In the genomic region with DNA sequence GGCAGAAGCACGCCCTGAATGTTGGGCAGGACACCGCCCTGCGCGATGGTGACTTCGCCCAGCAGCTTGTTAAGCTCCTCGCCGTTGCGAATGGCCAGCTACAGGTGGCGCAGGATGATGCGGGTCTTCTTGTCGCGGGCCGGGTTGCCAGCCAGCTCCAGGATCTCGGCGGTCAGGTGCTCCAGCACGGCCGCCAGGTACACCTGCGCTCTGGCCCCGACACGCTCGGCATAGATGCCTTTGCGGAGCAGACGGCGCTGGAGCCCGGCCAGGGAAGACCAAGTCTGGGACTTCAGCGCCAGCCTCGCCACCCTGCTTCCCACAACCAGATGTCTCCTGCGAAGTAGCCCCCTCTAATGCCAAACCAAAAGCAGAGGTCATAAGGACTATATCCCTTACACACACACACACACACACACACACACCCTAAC, we compare ENCODE assay signal across 9 cellular contexts. TPM values are rescaled to one million over a fixed set of nuclear protein-coding genes. Genes with fewer than 3 reads are reported as not detected.
DNase-seq lines count a peak whose midpoint lies in the region; ATAC-seq and TF ChIP-seq lines count a peak whose summit lies in the region.
"Had no signal": no experiment of that assay in that cellular context is flagged by ENCODE, and none has a peak within 500 bp of the region (broad histone marks: within the 10 kb centered on the region; RNA-seq: fewer than 3 reads in every experiment).

No MANE protein-coding gene starts in this region.

- no peaks in the 10 kb centered on the region for H3K36me3 Mint-ChIP-seq in progenitor cell of endocrine pancreas (ENCODE audit: insufficient read depth)

- H3K4me1 Mint-ChIP-seq in progenitor cell of endocrine pancreas (ENCODE audit: low read depth): no peaks in the 10 kb centered on the region

- no peak overlapping the region for H3K27ac ChIP-seq in caudate nucleus (ENCODE audit: low read depth, low read length)

- ATAC-seq in GM18505 (IDR thresholded peaks at IDR 0.05; ENCODE audit: unreplicated experiment) (no peak), HG03469 (IDR thresholded peaks at IDR 0.05; ENCODE audit: unreplicated experiment) (no peak)

- H3K27me3 Mint-ChIP-seq in progenitor cell of endocrine pancreas: peaks cover 6% of the 10 kb centered on the region

- peak; percentile 9 for TF ChIP-seq CTCF in GM10266 (IDR thresholded peaks at IDR 0.05; ENCODE audit: control insufficient read depth, insufficient read depth, low read depth, missing control alignments)
- TF ChIP-seq CTCF in progenitor cell of endocrine pancreas (IDR thresholded peaks at IDR 0.05; ENCODE audit: unreplicated experiment): no peak

- peak overlapping the region; percentile 46 for H3K4me3 Mint-ChIP-seq in progenitor cell of endocrine pancreas (ENCODE audit: low read depth)

- TF ChIP-seq POLR2A in GM18505 (IDR thresholded peaks at IDR 0.05; ENCODE audit: borderline replicate concordance, extremely low read depth, insufficient read depth, insufficient read length): no peak

- H3K27ac Mint-ChIP-seq in progenitor cell of endocrine pancreas: no peak overlapping the region
- H3K27ac Mint-ChIP-seq: IgD-negative memory B cell had no signal

- H3K9me3 Mint-ChIP-seq in progenitor cell of endocrine pancreas (ENCODE audit: low read depth): peaks cover 3% of the 10 kb centered on the region

- DNase-seq in GM10266 (ENCODE audit: extremely low spot score) (no peak), progenitor cell of endocrine pancreas (ENCODE audit: low spot score, unreplicated experiment) (peak; percentile 23), caudate nucleus (lab: John Stamatoyannopoulos, UW) (no peak), SIG-M5 (lab: John Stamatoyannopoulos, UW) (no peak)
- peak; percentile 32 for DNase-seq in activated CD4-positive, alpha-beta T cell treated with anti-CD3 and anti-CD28 coated beads for 48 hours
- peak; percentile 14 for DNase-seq in effector CD4-positive, alpha-beta T cell

RNA-seq across cellular contexts. Expression of gene SLC17A3, which starts 8.0 kb away (rescaled TPM):
- 0.34 and 0.58 TPM in 2 replicates for total RNA-seq in progenitor cell of endocrine pancreas

RNA-seq across cellular contexts. Expression of gene SLC17A2, which starts 48.4 kb away (rescaled TPM):
- total RNA-seq in progenitor cell of endocrine pancreas: not detected in 2 replicates

RNA-seq across cellular contexts. Expression of gene SLC17A1, which starts 50.2 kb away (rescaled TPM):
- total RNA-seq in progenitor cell of endocrine pancreas: 0.49 TPM in 1 of 2 replicates, not detected in the other

Comparison
In these comparisons a context has a peak if more than half of its experiments do, and no peak if none do; other contexts are left out.
1. DNase-seq: peak in activated CD4-positive, alpha-beta T cell treated with anti-CD3 and anti-CD28 coated beads for 48 hours (single experiment), effector CD4-positive, alpha-beta T cell (single experiment) and progenitor cell of endocrine pancreas (single experiment); none in GM10266 (single experiment), caudate nucleus (0 of 61) and SIG-M5 (single experiment).